Comparison of ENCODE assay signal across 8 cellular contexts in genomic region chr6:156752666-156753301, GRCh38. TPM values are rescaled to one million over a fixed set of nuclear protein-coding genes. Genes with fewer than 3 reads are reported as not detected.
DNase-seq lines count a peak whose midpoint lies in the region; ATAC-seq and TF ChIP-seq lines count a peak whose summit lies in the region.

No MANE protein-coding gene starts in this region.

- no peaks in the 10 kb centered on the region for H3K27me3 Mint-ChIP-seq in memory B cell
- H3K27me3 Mint-ChIP-seq in activated CD8-positive, alpha-beta memory T cell treated with anti-CD3 and anti-CD28 coated beads, Interleukin-2, amount 10 ng/mL, durations not matched to agents 7 days and 5 days = peaks cover 10% of the 10 kb centered on the region

- ATAC-seq in GM18498 (IDR thresholded peaks at IDR 0.05; ENCODE audit: unreplicated experiment) = peak; percentile 83
- peak; percentile 66 for ATAC-seq in HG02610 (IDR thresholded peaks at IDR 0.05; ENCODE audit: unreplicated experiment)
- ATAC-seq in memory B cell (ENCODE audit: low read depth) = peak; percentile 98
- ATAC-seq in activated CD8-positive, alpha-beta memory T cell treated with anti-CD3 and anti-CD28 coated beads, Interleukin-2, amount 10 ng/mL, durations not matched to agents 7 days and 5 days = no peak
- no peak for ATAC-seq in omental fat pad (ENCODE audit: low FRiP score)
- no peak for ATAC-seq in GM18873 (IDR thresholded peaks at IDR 0.05; ENCODE audit: low FRiP score, unreplicated experiment)

- H3K4me2 ChIP-seq in SK-N-SH = no peak overlapping the region

- H3K4me1 ChIP-seq in SK-N-SH (ENCODE audit: control insufficient read depth in 1 of 2, insufficient read depth in 2 of 2, low read depth in 1 of 2, low read length in 1 of 2) (no peaks in the 10 kb centered on the region), tibial artery (peaks cover 0 to 4% (median 0%) of the 10 kb centered on the region in 4 donors)

- TF ChIP-seq RAD21 in SK-N-SH (IDR thresholded peaks at IDR 0.05; ENCODE audit: low read length) = no peak; the same call in 1 of the 2 replicates

- H4K20me1 ChIP-seq in SK-N-SH (ENCODE audit: insufficient read depth) = no peaks in the 10 kb centered on the region

- peaks cover 23% of the 10 kb centered on the region for H3K4me1 Mint-ChIP-seq in memory B cell
- H3K4me1 Mint-ChIP-seq in activated CD8-positive, alpha-beta memory T cell treated with anti-CD3 and anti-CD28 coated beads, Interleukin-2, amount 10 ng/mL, durations not matched to agents 7 days and 5 days = no peaks in the 10 kb centered on the region

- WGBS in SK-N-SH (ENCODE audit: low lambda C conversion rate) = 71% methylated on average over 6 of the region's 10 CpGs

- no peaks in the 10 kb centered on the region for H3K36me3 Mint-ChIP-seq in memory B cell
- no peaks in the 10 kb centered on the region for H3K36me3 Mint-ChIP-seq in activated CD8-positive, alpha-beta memory T cell treated with anti-CD3 and anti-CD28 coated beads, Interleukin-2, amount 10 ng/mL, durations not matched to agents 7 days and 5 days

- H3K9me3 ChIP-seq in SK-N-SH = no peaks in the 10 kb centered on the region
- no peaks in the 10 kb centered on the region for H3K9me3 ChIP-seq in tibial artery

- H3K9me3 Mint-ChIP-seq in memory B cell = no peaks in the 10 kb centered on the region
- H3K9me3 Mint-ChIP-seq in activated CD8-positive, alpha-beta memory T cell treated with anti-CD3 and anti-CD28 coated beads, Interleukin-2, amount 10 ng/mL, durations not matched to agents 7 days and 5 days (ENCODE audit: low read depth) = no peaks in the 10 kb centered on the region

- H2AFZ ChIP-seq in SK-N-SH (ENCODE audit: low read depth) = no peak overlapping the region

- TF ChIP-seq EP300 in SK-N-SH (IDR thresholded peaks at IDR 0.05; ENCODE audit: borderline replicate concordance in 1 of 2, low read depth in 1 of 2, low read length in 1 of 2) = no peak

- peak overlapping the region; percentile 97 for H3K27ac Mint-ChIP-seq in memory B cell
- H3K27ac Mint-ChIP-seq in activated CD8-positive, alpha-beta memory T cell treated with anti-CD3 and anti-CD28 coated beads, Interleukin-2, amount 10 ng/mL, durations not matched to agents 7 days and 5 days = no peak overlapping the region

- CTCF ChIA-PET in SK-N-SH (lab: Yijun Ruan, JAX) = interaction anchor here (1.0 to 1.4 kb wide), 4 partner anchors 10 to 208 kb away, joined by 3 read pairs; no protein-coding TSS in a partner anchor
- CTCF ChIA-PET in activated CD8-positive, alpha-beta memory T cell treated with anti-CD3 and anti-CD28 coated beads, Interleukin-2, amount 10 ng/mL, durations not matched to agents 7 days and 5 days (lab: Charles Lee) = no interaction called here

- H3K9me2 ChIP-seq in SK-N-SH = no peaks in the 10 kb centered on the region

- no peak for DNase-seq in SK-N-SH
- peak; percentile 59 to 60 for DNase-seq in memory B cell (ENCODE audit: low spot score in 2 of 2)
- DNase-seq in activated CD8-positive, alpha-beta memory T cell treated with anti-CD3 and anti-CD28 coated beads, Interleukin-2, amount 10 ng/mL, durations not matched to agents 7 days and 5 days = no peak
- no peak for DNase-seq in tibial artery
- DNase-seq in omental fat pad (ENCODE audit: low spot score) = no peak

- H3F3A ChIP-seq in SK-N-SH (replicated peaks; ENCODE audit: insufficient read depth) = no peaks in the 10 kb centered on the region

- intact Hi-C loops in tibial artery (cut with DNase I; ENCODE audit: low total_unique reads) = no loop called here

- H3K36me3 ChIP-seq in SK-N-SH (replicated peaks in 1 of 2; ENCODE audit: control insufficient read depth in 1 of 2, insufficient read depth in 2 of 2, low read length in 1 of 2) = no peaks in the 10 kb centered on the region
- no peaks in the 10 kb centered on the region for H3K36me3 ChIP-seq in tibial artery

- H3K27me3 ChIP-seq in SK-N-SH (ENCODE audit: insufficient read depth) (no peaks in the 10 kb centered on the region), tibial artery (no peaks in the 10 kb centered on the region)

- POLR2A ChIA-PET in SK-N-SH (lab: Yijun Ruan, JAX) = no interaction called here

- no peak overlapping the region for H3K27ac ChIP-seq in SK-N-SH (ENCODE audit: low read depth in 2 of 2, low read length in 1 of 2)
- no peak overlapping the region for H3K27ac ChIP-seq in tibial artery

- H3K79me2 ChIP-seq in SK-N-SH (ENCODE audit: insufficient read depth) = no peaks in the 10 kb centered on the region

- peak; percentile 12; the same call in 1 of the 2 replicates for TF ChIP-seq CTCF in SK-N-SH (IDR thresholded peaks at IDR 0.05)
- TF ChIP-seq CTCF in tibial artery (IDR thresholded peaks at IDR 0.05) = peak in 1 of 2 experiments; percentile 17
- no peak for TF ChIP-seq CTCF in omental fat pad (IDR thresholded peaks at IDR 0.05)

- H3K4me3 ChIP-seq in SK-N-SH (ENCODE audit: low read depth in 2 of 2, low read length in 1 of 2) (no peak overlapping the region), tibial artery (no peak overlapping the region)

- peak overlapping the region; percentile 69 for H3K4me3 Mint-ChIP-seq in memory B cell
- no peak overlapping the region for H3K4me3 Mint-ChIP-seq in activated CD8-positive, alpha-beta memory T cell treated with anti-CD3 and anti-CD28 coated beads, Interleukin-2, amount 10 ng/mL, durations not matched to agents 7 days and 5 days

- no peak overlapping the region for H3K9ac ChIP-seq in SK-N-SH

TF ChIP-seq in SK-N-SH, 30 proteins besides CTCF, POLR2A, EP300 and RAD21:
- TF ChIP-seq GABPA (IDR thresholded peaks at IDR 0.05; ENCODE audit: low read depth) (no peak), RCOR1 (IDR thresholded peaks at IDR 0.05; ENCODE audit: low read length) (no peak), ELF1 (IDR thresholded peaks at IDR 0.05) (no peak), NFIC (IDR thresholded peaks at IDR 0.05; ENCODE audit: borderline replicate concordance) (no peak), POLR2AphosphoS5 (IDR thresholded peaks at IDR 0.05; ENCODE audit: low read depth, low read length) (no peak), SIN3A (IDR thresholded peaks at IDR 0.05; ENCODE audit: borderline replicate concordance, low read depth, low read length) (no peak), TAF1 (IDR thresholded peaks at IDR 0.05; ENCODE audit: borderline replicate concordance, low read depth, low read length) (no peak), MEF2A (IDR thresholded peaks at IDR 0.05; ENCODE audit: borderline replicate concordance, low read depth) (no peak), MXI1 (IDR thresholded peaks at IDR 0.05; ENCODE audit: low read depth, low read length) (no peak), PBX3 (IDR thresholded peaks at IDR 0.05) (no peak), RXRA (IDR thresholded peaks at IDR 0.05; ENCODE audit: borderline replicate concordance, low read depth) (no peak), FOXM1 (IDR thresholded peaks at IDR 0.05; ENCODE audit: low read depth) (no peak)
- TF ChIP-seq, protein P1, sequence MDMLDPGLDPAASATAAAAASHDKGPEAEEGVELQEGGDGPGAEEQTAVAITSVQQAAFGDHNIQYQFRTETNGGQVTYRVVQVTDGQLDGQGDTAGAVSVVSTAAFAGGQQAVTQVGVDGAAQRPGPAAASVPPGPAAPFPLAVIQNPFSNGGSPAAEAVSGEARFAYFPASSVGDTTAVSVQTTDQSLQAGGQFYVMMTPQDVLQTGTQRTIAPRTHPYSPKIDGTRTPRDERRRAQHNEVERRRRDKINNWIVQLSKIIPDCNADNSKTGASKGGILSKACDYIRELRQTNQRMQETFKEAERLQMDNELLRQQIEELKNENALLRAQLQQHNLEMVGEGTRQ (IDR thresholded peaks at IDR 0.05; ENCODE audit: borderline replicate concordance, low read depth, low read length) = no peak

RNA-seq across cellular contexts. Expression of gene ARID1B, which starts 24.4 kb away (rescaled TPM):
- 13.2 and 13.6 TPM in 2 replicates for polyA plus RNA-seq in SK-N-SH (2012; rRNA removed)
- 11.5 and 14.7 TPM in 2 replicates for polyA plus RNA-seq in SK-N-SH (2012; cell fraction: cytosol; rRNA removed)
- polyA plus RNA-seq in SK-N-SH (2012; cell fraction: nucleus; rRNA removed) = 24.0 and 33.9 TPM in 2 replicates
- total RNA-seq in activated CD8-positive, alpha-beta memory T cell treated with anti-CD3 and anti-CD28 coated beads, Interleukin-2, amount 10 ng/mL, durations not matched to agents 7 days and 5 days = 10 to 100 TPM; 59.5 to 81.5 TPM
- total RNA-seq in omental fat pad = 100 to 1,000 TPM in 1 of 4 donors, 10 to 100 TPM in 3; 70.5 to 135 (median 78.2) TPM

Comparison
In these comparisons a context has a peak if more than half of its experiments do, and no peak if none do; other contexts are left out.
1. ATAC-seq: peak in GM18498 (single experiment), HG02610 (single experiment) and memory B cell (single experiment); none in activated CD8-positive, alpha-beta memory T cell treated with anti-CD3 and anti-CD28 coated beads, Interleukin-2, amount 10 ng/mL, durations not matched to agents 7 days and 5 days (single experiment), omental fat pad (single experiment) and GM18873 (single experiment).
2. DNase-seq: peak in memory B cell (2 of 2); none in SK-N-SH (single experiment), activated CD8-positive, alpha-beta memory T cell treated with anti-CD3 and anti-CD28 coated beads, Interleukin-2, amount 10 ng/mL, durations not matched to agents 7 days and 5 days (single experiment), tibial artery (0 of 2) and omental fat pad (single experiment).